ENCODE assay signal across 25 cellular contexts in the genomic region with DNA sequence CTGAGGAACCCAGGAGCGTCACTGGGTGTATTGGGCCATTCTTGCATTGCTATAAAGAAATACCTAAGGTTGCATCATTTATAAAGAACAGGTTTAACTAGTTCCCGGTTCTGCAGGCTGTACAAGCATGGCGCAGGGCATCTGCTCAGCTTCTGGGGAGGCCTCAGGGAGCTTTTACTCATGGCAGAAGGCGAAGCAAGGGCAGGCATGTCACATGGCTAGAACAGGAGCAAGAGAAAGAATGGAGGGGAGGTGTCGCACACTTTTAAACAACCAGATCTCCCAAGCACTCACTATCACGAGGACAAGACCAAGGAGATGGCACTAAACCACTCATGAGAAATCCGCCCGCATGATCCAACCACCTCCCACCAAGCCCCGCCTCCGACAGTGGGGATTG.
DNase-seq lines count a peak whose midpoint lies in the region; ATAC-seq, FAIRE-seq and TF ChIP-seq lines count a peak whose summit lies in the region.
"Had no signal": no experiment of that assay in that cellular context is flagged by ENCODE, and none has a peak within 500 bp of the region (broad histone marks: within the 10 kb centered on the region; RNA-seq: fewer than 3 reads in every experiment).

No MANE protein-coding gene starts in this region.

- no peaks in the 10 kb centered on the region for H3K79me2 ChIP-seq in K562 (ENCODE audit: control insufficient read depth, insufficient read depth, low read length)

- H3K4me1 Mint-ChIP-seq in type B pancreatic cell (ENCODE audit: unreplicated experiment): peaks cover 7% of the 10 kb centered on the region

- no peak overlapping the region for H3K4me3 ChIP-seq in K562
- H3K4me3 ChIP-seq: A549; BLaER1 treated with 17β-estradiol and CSF1 and Interleukin-3, amounts not matched to agents 10 nM and 100 nM; GM12878; GM23338 had no signal

- H3K27ac Mint-ChIP-seq in type B pancreatic cell: no peak overlapping the region
- H3K27ac Mint-ChIP-seq: CD14-positive monocyte; CD4-positive, alpha-beta T cell; CD8-positive, alpha-beta memory T cell; GM23338 had no signal

- H3K4me2 ChIP-seq in K562 (ENCODE audit: insufficient read depth, low read length): no peak overlapping the region
- H3K4me2 ChIP-seq: A549, GM23338 had no signal

- no peak for TF ChIP-seq POLR2A in K562 (conservative IDR thresholded peaks at IDR 0.05)

- H2AFZ ChIP-seq in K562 (ENCODE audit: low read depth, low read length): no peak overlapping the region
- H2AFZ ChIP-seq: GM23338 had no signal

- no peak for TF ChIP-seq EP300 in K562 (IDR thresholded peaks at IDR 0.05; ENCODE audit: low read length)

- no peaks in the 10 kb centered on the region for H4K20me1 ChIP-seq in K562 (replicated peaks; ENCODE audit: control insufficient read depth, insufficient read depth, low read length)
- H4K20me1 ChIP-seq: BLaER1 treated with 17β-estradiol and CSF1 and Interleukin-3, amounts not matched to agents 10 nM and 100 nM had no signal

- no peak for TF ChIP-seq RAD21 in K562 (CRISPR knock-in tag; conservative IDR thresholded peaks at IDR 0.05 in 1 of 2, IDR thresholded peaks at IDR 0.05 in 1 of 2)

- H3K36me3 ChIP-seq in K562 (ENCODE audit: control insufficient read depth, insufficient read depth, low read length): no peaks in the 10 kb centered on the region
- H3K36me3 ChIP-seq: BE2C; BLaER1 treated with 17β-estradiol and CSF1 and Interleukin-3, amounts not matched to agents 10 nM and 100 nM had no signal

- no peaks in the 10 kb centered on the region for H3K9me1 ChIP-seq in K562 (ENCODE audit: control insufficient read depth, insufficient read depth, low read length)

- no peak for DNase-seq in K562 (ENCODE audit: extremely low read depth in 1 of 4, low spot score in 3 of 4)
- peak; percentile 32 for DNase-seq in type B pancreatic cell (ENCODE audit: extremely low spot score, unreplicated experiment)
- no peak for DNase-seq in activated T-cell treated with anti-CD3 and anti-CD28 coated beads, Interleukin-2, amount 50 U/mL, for 48 hours
- DNase-seq in glomerular visceral epithelial cell (ENCODE audit: extremely low spot score): no peak
- DNase-seq: 8988T; ACHN; AML-193; BE2C; CD4-positive, alpha-beta T cell; CD8-positive, alpha-beta memory T cell; DMS 273 treated with DMSO at 0.1 percent for 48 hours; DMS79; EL; GDM1; H9 had no signal

- ATAC-seq in K562 (no peak), esophagus mucosa (peak; percentile 29), GM19324 (IDR thresholded peaks at IDR 0.05; ENCODE audit: low FRiP score, unreplicated experiment) (no peak)
- ATAC-seq: A549, GM12878, GM23338, HCT116 had no signal

- no peak overlapping the region for H3K4me3 Mint-ChIP-seq in type B pancreatic cell
- H3K4me3 Mint-ChIP-seq: CD14-positive monocyte; CD4-positive, alpha-beta T cell; CD8-positive, alpha-beta memory T cell; GM23338; H9 had no signal

- H3K9me3 ChIP-seq in K562 (replicated peaks; ENCODE audit: control insufficient read depth, insufficient read depth, low read depth, low read length): no peaks in the 10 kb centered on the region
- H3K9me3 ChIP-seq: A549, BE2C had no signal

- WGBS in K562 (ENCODE audit: insufficient coverage, low coverage, missing lambda C conversion rate): 5% methylated on average over 10 of the region's 10 CpGs

- no TSS peak for BruUV-seq in K562 (replicated peaks; lab: Mats Ljungman, UMichigan)

- FAIRE-seq in K562 (lab: Jason Lieb, UNC): no peak
- FAIRE-seq: A549, D721Med, GM12878, GM19239 had no signal

- no peak for TF ChIP-seq CTCF in K562 (IDR thresholded peaks at IDR 0.05 in 2 of 3, conservative IDR thresholded peaks at IDR 0.05 in 1 of 3; ENCODE audit: insufficient read depth in 2 of 3, low read depth in 1 of 3, low read length in 3 of 3)
- no peak for TF ChIP-seq CTCF in type B pancreatic cell (conservative IDR thresholded peaks at IDR 0.05)

- CTCF ChIA-PET in K562 (lab: Yijun Ruan, JAX; ENCODE audit: low intra/inter-chr PET ratio): no interaction called here

- no peak overlapping the region for H3K27ac ChIP-seq in K562 (ENCODE audit: extremely low read depth, low read depth, low read length)
- H3K27ac ChIP-seq: A549; BLaER1 treated with 17β-estradiol and CSF1 and Interleukin-3, amounts not matched to agents 10 nM and 100 nM had no signal

- POLR2A ChIA-PET in K562 (lab: Yijun Ruan, JAX): no interaction called here

- peaks cover 27 to 61% of the 10 kb centered on the region in 2 experiments for H3K27me3 ChIP-seq in K562 (ENCODE audit: control insufficient read depth in 2 of 2, insufficient read depth in 2 of 2, low read length in 2 of 2)
- H3K27me3 ChIP-seq: BE2C had no signal

- peaks cover 8% of the 10 kb centered on the region for H3K27me3 Mint-ChIP-seq in type B pancreatic cell
- H3K27me3 Mint-ChIP-seq: CD4-positive, alpha-beta T cell had no signal

- in situ Hi-C loops in K562 (cut with MboI): no loop called here

- intact Hi-C loops in K562 (cut with micrococcal nuclease): no loop called here

- peaks cover 4% of the 10 kb centered on the region for H3K9me3 Mint-ChIP-seq in type B pancreatic cell

- peaks cover 4 to 10% of the 10 kb centered on the region in 2 experiments; a peak in 3 of 5 replicates for H3K4me1 ChIP-seq in K562 (replicated peaks in 1 of 2; ENCODE audit: control insufficient read depth in 2 of 2, insufficient read depth in 2 of 2, low read length in 2 of 2)
- H3K4me1 ChIP-seq: BE2C had no signal

- H3K36me3 Mint-ChIP-seq in type B pancreatic cell: no peaks in the 10 kb centered on the region
- H3K36me3 Mint-ChIP-seq: CD14-positive monocyte; CD8-positive, alpha-beta memory T cell had no signal

- no peak overlapping the region for H3K9ac ChIP-seq in K562 (ENCODE audit: insufficient read depth in 1 of 2, low read depth in 2 of 2, low read length in 2 of 2)
- H3K9ac ChIP-seq: BLaER1 treated with 17β-estradiol and CSF1 and Interleukin-3, amounts not matched to agents 10 nM and 100 nM had no signal

TF ChIP-seq in K562, 482 proteins besides CTCF, POLR2A, EP300 and RAD21:
- TF ChIP-seq ELF1 (tag; IDR thresholded peaks at IDR 0.05) (no peak), ZNF124 (CRISPR knock-in tag; IDR thresholded peaks at IDR 0.05) (no peak)
- TF ChIP-seq, protein P1, sequence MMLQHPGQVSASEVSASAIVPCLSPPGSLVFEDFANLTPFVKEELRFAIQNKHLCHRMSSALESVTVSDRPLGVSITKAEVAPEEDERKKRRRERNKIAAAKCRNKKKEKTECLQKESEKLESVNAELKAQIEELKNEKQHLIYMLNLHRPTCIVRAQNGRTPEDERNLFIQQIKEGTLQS (IDR thresholded peaks at IDR 0.05): peak; percentile 22; the same call in 1 of the 2 replicates
- TF ChIP-seq, protein P1 (CRISPR knock-in tag; conservative IDR thresholded peaks at IDR 0.05): no peak
TF ChIP-seq in K562: peak in this region for 1.
